14 cellular contexts compared by ENCODE assay signal in the genomic region with DNA sequence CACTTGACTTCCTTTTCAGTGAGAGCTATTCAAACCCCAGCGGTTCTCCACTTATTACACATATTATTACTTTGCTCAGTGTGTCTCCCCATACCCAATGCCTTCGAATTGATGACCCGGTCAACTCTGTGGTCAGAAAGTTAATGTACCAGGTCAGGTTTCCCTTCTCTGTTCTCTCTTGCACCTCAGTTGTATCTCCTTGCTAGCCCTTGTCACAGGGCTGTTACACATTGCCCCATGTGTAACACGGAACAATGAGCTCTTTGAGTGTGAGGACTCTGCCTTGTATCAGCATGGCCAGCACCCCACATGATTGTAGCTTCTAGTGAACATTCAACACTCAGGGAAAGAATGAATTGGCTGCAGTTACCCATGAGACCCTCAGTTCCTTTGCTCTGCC.
"Had no signal": no experiment of that assay in that cellular context is flagged by ENCODE, and none has a peak within 500 bp of the region (broad histone marks: within the 10 kb centered on the region; RNA-seq: fewer than 3 reads in every experiment).

No MANE protein-coding gene starts in this region.

- H3K4me3 Mint-ChIP-seq: activated naive CD4-positive, alpha-beta T cell treated with anti-CD3 and anti-CD28 coated beads for 36 hours; mesothelial cell of epicardium; neural progenitor cell; stimulated activated memory B cell treated with anti-CD40 and anti-IgM and Interleukin-4, amounts not matched to agents 10 μg/mL and 1 μg/mL and 100 μg/mL, for 72 hours had no signal

- H3K4me2 ChIP-seq: neural progenitor cell had no signal

- H3K36me3 Mint-ChIP-seq: mesothelial cell of epicardium, neural progenitor cell had no signal

- H3K36me3 ChIP-seq: ascending aorta, neural progenitor cell, ovary had no signal

- DNase-seq: activated CD4-positive, alpha-beta T cell treated with anti-CD3 and anti-CD28 coated beads, Interleukin-2, amount 50 U/mL, for 4 hours; activated CD4-positive, CD25-positive, alpha-beta regulatory T cell treated with anti-CD3 and anti-CD28 coated beads, Interleukin-2, amount 50 U/mL, for 72 hours; activated naive CD4-positive, alpha-beta T cell treated with anti-CD3 and anti-CD28 coated beads for 36 hours; kidney glomerular epithelial cell; ovary; stimulated activated CD4-positive, alpha-beta T cell treated with anti-CD3 and anti-CD28 coated beads, Interleukin-2, amount 100 ng/mL, for 48 hours; T1000; trophoblast cell had no signal

- H3K9me3 ChIP-seq: ascending aorta, ovary had no signal

- H2AFZ ChIP-seq: neural progenitor cell had no signal

- H3K27me3 Mint-ChIP-seq: stimulated activated memory B cell treated with anti-CD40 and anti-IgM and Interleukin-4, amounts not matched to agents 10 μg/mL and 1 μg/mL and 100 μg/mL, for 72 hours had no signal

- H3K9me3 Mint-ChIP-seq: activated naive CD4-positive, alpha-beta T cell treated with anti-CD3 and anti-CD28 coated beads for 36 hours; activated T-helper 2 cell treated with anti-CD3 and anti-CD28 coated beads, Interferon-gamma antibody, Interleukin-2, Interleukin-4, amounts not matched to agents 10 μg/mL and 5 μg/mL and 100 μg/mL, durations not matched to agents 14 hours and 24 hours and 36 hours; stimulated activated memory B cell treated with anti-CD40 and anti-IgM and Interleukin-4, amounts not matched to agents 10 μg/mL and 1 μg/mL and 100 μg/mL, for 72 hours had no signal

- H3K27me3 ChIP-seq: ascending aorta, neural progenitor cell, ovary had no signal

- H3K27ac Mint-ChIP-seq: activated naive CD4-positive, alpha-beta T cell treated with anti-CD3 and anti-CD28 coated beads for 36 hours; activated T-helper 2 cell treated with anti-CD3 and anti-CD28 coated beads, Interferon-gamma antibody, Interleukin-2, Interleukin-4, amounts not matched to agents 10 μg/mL and 5 μg/mL and 100 μg/mL, durations not matched to agents 14 hours and 24 hours and 36 hours; mesothelial cell of epicardium; neural progenitor cell; stimulated activated memory B cell treated with anti-CD40 and anti-IgM and Interleukin-4, amounts not matched to agents 10 μg/mL and 1 μg/mL and 100 μg/mL, for 72 hours had no signal

- H3K4me3 ChIP-seq: ascending aorta, neural progenitor cell, ovary had no signal

- H3K4me1 ChIP-seq: ascending aorta, neural progenitor cell had no signal

- H3K27ac ChIP-seq: ascending aorta, neural progenitor cell, ovary had no signal

- H3K4me1 Mint-ChIP-seq: mesothelial cell of epicardium had no signal

- H3K9ac ChIP-seq: neural progenitor cell had no signal

- ATAC-seq: esophagus mucosa; stimulated activated memory B cell treated with anti-CD40 and anti-IgM and Interleukin-4, amounts not matched to agents 10 μg/mL and 1 μg/mL and 100 μg/mL, for 72 hours had no signal
